In the genomic region with DNA sequence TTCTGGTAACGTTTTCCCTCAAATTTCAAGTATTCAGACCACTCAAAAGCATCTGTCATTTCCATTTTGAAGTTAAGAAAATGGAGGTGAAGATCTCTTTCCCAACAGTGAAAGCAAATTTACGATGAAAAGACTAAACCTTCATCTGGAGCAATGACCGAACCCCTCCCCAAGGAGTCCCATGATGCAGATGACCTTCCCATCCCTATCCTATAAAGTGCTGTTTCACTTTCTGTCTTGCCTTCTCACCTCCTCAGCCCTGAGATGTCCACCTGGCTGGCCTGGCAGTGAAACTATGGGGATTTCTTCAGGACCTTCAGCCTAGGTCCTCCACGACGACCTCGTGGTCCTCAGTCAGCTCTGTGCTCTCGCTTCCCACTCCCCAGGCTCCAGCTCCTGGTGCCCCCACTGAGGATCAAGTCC, we compare ENCODE assay signal across 8 cellular contexts. TPM values are rescaled to one million over a fixed set of nuclear protein-coding genes. Genes with fewer than 3 reads are reported as not detected.
DNase-seq lines count a peak whose midpoint lies in the region; ATAC-seq, FAIRE-seq and TF ChIP-seq lines count a peak whose summit lies in the region.

No MANE protein-coding gene starts in this region.

- intact Hi-C loops in A673 (cut with micrococcal nuclease; ENCODE audit: unreplicated experiment) (loop anchor here (5.0 kb wide), 1 partner anchor 70 kb away; no protein-coding TSS in a partner anchor), K562 (cut with micrococcal nuclease) (loop anchor here (1.0 to 10.0 kb wide), 4 partner anchors 46 to 452 kb away; partner anchors contain the start of gene CABLES1)

- in situ Hi-C loops in K562 (cut with MboI): loop anchor here (5.0 kb wide), 1 partner anchor 70 kb away; no protein-coding TSS in a partner anchor

- H3K9ac ChIP-seq in K562 (ENCODE audit: insufficient read depth in 1 of 2, low read depth in 2 of 2, low read length in 2 of 2) (peak overlapping the region; percentile 10 to 30; a peak in 3 of 4 replicates), muscle layer of colon (ENCODE audit: low read length) (peak overlapping the region; percentile 56)

- BruUV-seq in A673 (replicated peaks; lab: Mats Ljungman, UMichigan) (TSS peak; percentile 83), K562 (replicated peaks; lab: Mats Ljungman, UMichigan) (no TSS peak)

- H4K20me1 ChIP-seq in K562 (replicated peaks; ENCODE audit: control insufficient read depth, insufficient read depth, low read length): no peaks in the 10 kb centered on the region

- POLR2A ChIA-PET in A673 (lab: Charles Lee; ENCODE audit: low non-redundant PET): no interaction called here
- POLR2A ChIA-PET in K562 (lab: Yijun Ruan, JAX): interaction anchor here (0.6 kb wide), 1 partner anchor 440 kb away, joined by 3 read pairs; no protein-coding TSS in a partner anchor

- H3K4me2 ChIP-seq in K562 (ENCODE audit: insufficient read depth, low read length): peak overlapping the region; percentile 94

- 1% methylated on average over 7 of the region's 7 CpGs for WGBS in K562 (ENCODE audit: insufficient coverage, low coverage, missing lambda C conversion rate)

- H3K27me3 ChIP-seq in A673 (replicated peaks; ENCODE audit: insufficient read depth, low read depth, low read length, poor library complexity): no peaks in the 10 kb centered on the region
- H3K27me3 ChIP-seq in K562 (ENCODE audit: control insufficient read depth in 2 of 2, insufficient read depth in 2 of 2, low read length in 2 of 2): peaks cover 10 to 19% of the 10 kb centered on the region in 2 experiments; a peak in 3 of 5 replicates
- H3K27me3 ChIP-seq in muscle layer of colon (ENCODE audit: control insufficient read depth in 1 of 2, insufficient read depth in 2 of 2, low read length in 2 of 2): no peaks in the 10 kb centered on the region

- H3K79me2 ChIP-seq in K562 (ENCODE audit: control insufficient read depth, insufficient read depth, low read length): peaks cover 35% of the 10 kb centered on the region

- CTCF ChIA-PET in A673 (lab: Charles Lee): no interaction called here
- CTCF ChIA-PET in K562 (lab: Yijun Ruan, JAX; ENCODE audit: low intra/inter-chr PET ratio): interaction anchor here (0.6 to 3.3 kb wide), 5 partner anchors 72 to 768 kb away, joined by 3 to 24 read pairs (median 6); no protein-coding TSS in a partner anchor

- DNase-seq in A673 (ENCODE audit: low spot score) (no peak), K562 (ENCODE audit: extremely low read depth in 1 of 4, low spot score in 3 of 4) (no peak), GDM1 (lab: John Stamatoyannopoulos, UW) (no peak), NCI-H345 (lab: John Stamatoyannopoulos, UW) (no peak)
- no peak for DNase-seq in stimulated activated CD4-positive, alpha-beta T cell treated with anti-CD3 and anti-CD28 coated beads, Interleukin-4, amount 100 ng/mL, for 24 hours

- TF ChIP-seq CTCF in A673 (conservative IDR thresholded peaks at IDR 0.05; ENCODE audit: low read depth, low read length): no peak
- TF ChIP-seq CTCF in K562 (IDR thresholded peaks at IDR 0.05 in 2 of 3, conservative IDR thresholded peaks at IDR 0.05 in 1 of 3; ENCODE audit: insufficient read depth in 2 of 3, low read depth in 1 of 3, low read length in 3 of 3): no peak

- peak; percentile 29 for FAIRE-seq in K562 (lab: Jason Lieb, UNC)

- ATAC-seq in HG03135 (IDR thresholded peaks at IDR 0.05; ENCODE audit: unreplicated experiment) (peak; percentile 1), K562 (no peak), HG02678 (IDR thresholded peaks at IDR 0.05; ENCODE audit: unreplicated experiment) (no peak)

- H3K27ac ChIP-seq in A673 (ENCODE audit: low read depth, low read length, poor library complexity, severe bottlenecking) (peak overlapping the region; percentile 99), K562 (ENCODE audit: extremely low read depth, low read depth, low read length) (no peak overlapping the region), muscle layer of colon (ENCODE audit: low read depth, low read length) (peak overlapping the region; percentile 94)

- TF ChIP-seq RAD21 in K562 (CRISPR knock-in tag; conservative IDR thresholded peaks at IDR 0.05 in 1 of 2, IDR thresholded peaks at IDR 0.05 in 1 of 2): no peak

- H3K36me3 ChIP-seq in A673 (ENCODE audit: insufficient read depth, low read length, poor library complexity, severe bottlenecking) (no peaks in the 10 kb centered on the region), K562 (ENCODE audit: control insufficient read depth, insufficient read depth, low read length) (peaks cover 4% of the 10 kb centered on the region; the same call in 1 of the 3 replicates), muscle layer of colon (ENCODE audit: insufficient read depth, low read length) (peaks cover 4% of the 10 kb centered on the region)

- H3K4me3 ChIP-seq in A673 (ENCODE audit: low read depth, low read length, poor library complexity, severe bottlenecking) (peak overlapping the region; percentile 95), K562 (peak overlapping the region; percentile 93), muscle layer of colon (ENCODE audit: low read depth in 1 of 2, low read length in 2 of 2) (peak overlapping the region; percentile 49 to 90)

- no peaks in the 10 kb centered on the region for H3K9me3 ChIP-seq in A673 (ENCODE audit: low read depth, low read length, poor library complexity, severe bottlenecking)
- H3K9me3 ChIP-seq in K562 (replicated peaks; ENCODE audit: control insufficient read depth, insufficient read depth, low read depth, low read length): no peaks in the 10 kb centered on the region
- no peaks in the 10 kb centered on the region for H3K9me3 ChIP-seq in muscle layer of colon (ENCODE audit: low read length)

- H3K4me1 ChIP-seq in A673 (ENCODE audit: insufficient read depth, low read length, poor library complexity, severe bottlenecking) (peaks cover 20% of the 10 kb centered on the region), K562 (replicated peaks in 1 of 2; ENCODE audit: control insufficient read depth in 2 of 2, insufficient read depth in 2 of 2, low read length in 2 of 2) (peaks cover 8 to 11% of the 10 kb centered on the region in 2 experiments; a peak in 4 of 5 replicates), muscle layer of colon (ENCODE audit: insufficient read depth, low read length) (peaks cover 24% of the 10 kb centered on the region)

- H3K9me1 ChIP-seq in K562 (ENCODE audit: control insufficient read depth, insufficient read depth, low read length): no peaks in the 10 kb centered on the region

- no peak for TF ChIP-seq EP300 in K562 (IDR thresholded peaks at IDR 0.05; ENCODE audit: low read length)

- H2AFZ ChIP-seq in K562 (ENCODE audit: low read depth, low read length): peak overlapping the region; percentile 99

- TF ChIP-seq POLR2A in K562 (conservative IDR thresholded peaks at IDR 0.05): no peak

TF ChIP-seq in K562, 482 proteins besides CTCF, POLR2A, EP300 and RAD21:
- TF ChIP-seq CEBPZ (IDR thresholded peaks at IDR 0.05; ENCODE audit: borderline replicate concordance, low read depth, low read length): no peak
- no peak for TF ChIP-seq ZNF586 (CRISPR knock-in tag; conservative IDR thresholded peaks at IDR 0.05)
- TF ChIP-seq MTA3 (IDR thresholded peaks at IDR 0.05; ENCODE audit: borderline replicate concordance): no peak
- TF ChIP-seq HMGN3 (IDR thresholded peaks at IDR 0.05; ENCODE audit: borderline replicate concordance, extremely low read depth, insufficient read length, low read depth, low read length): peak; percentile 9

RNA-seq across cellular contexts. Expression of gene NPC1, which starts 0.9 kb away (rescaled TPM):
- 50.5 and 53.0 TPM in 2 replicates for total RNA-seq in A673 (2021)
- 287 and 292 TPM in 2 replicates for total RNA-seq in K562 (2011; cell fraction: chromatin; rRNA removed; ENCODE audit: low replicate concordance)
- 238 and 263 TPM in 2 replicates for total RNA-seq in K562 (2011; cell fraction: nucleolus; rRNA removed)
- 259 and 261 TPM in 2 replicates for total RNA-seq in K562 (2011; cell fraction: nucleoplasm; rRNA removed)
- 27.6 and 37.1 TPM in 2 replicates for total RNA-seq in K562 (2014; rRNA removed)
- 29.3 and 29.5 TPM in 2 replicates for total RNA-seq in K562 (2014; rRNA removed; fragmentation: Illumina TruSeq; extraction: Trizol)
- 23.9 TPM in 2 replicates for total RNA-seq in K562 (2015; rRNA removed; fragmentation: Illumina TruSeq; extraction: Trizol)
- 42.5 and 45.9 TPM in 2 replicates for total RNA-seq in K562 (2021)
- 41.1 and 46.5 TPM in 2 replicates for polyA plus RNA-seq in K562 (2011; rRNA removed)
- 51.7 and 58.3 TPM in 2 replicates for polyA plus RNA-seq in K562 (2011; cell fraction: cytosol; rRNA removed)
- polyA plus RNA-seq in K562 (2011; cell fraction: nucleus; rRNA removed): 128 and 144 TPM in 2 replicates
- 25.2 and 35.2 TPM in 2 replicates for polyA plus RNA-seq in K562 (2012)
- 31.6 and 32.0 TPM in 2 replicates for polyA plus RNA-seq in K562 (2014; fragmentation: Illumina TruSeq; extraction: Trizol)
- polyA plus RNA-seq in K562 (2014; fragmentation: Nextera tagmentation; extraction: Ambion mirVana): 10 to 100 TPM; 17.1 to 19.1 TPM
- polyA plus RNA-seq in K562 (2014; rRNA removed): 23.4 and 26.6 TPM in 2 replicates
- 90.7 and 106 TPM in 2 replicates for polyA minus RNA-seq in K562 (2011; rRNA and poly(A)+ RNA removed)
- polyA minus RNA-seq in K562 (2011; cell fraction: cytosol; rRNA and poly(A)+ RNA removed): 49.1 and 49.2 TPM in 2 replicates
- polyA minus RNA-seq in K562 (2011; cell fraction: nucleus; rRNA and poly(A)+ RNA removed): 67.6 and 93.7 TPM in 2 replicates
